In the genomic region with DNA sequence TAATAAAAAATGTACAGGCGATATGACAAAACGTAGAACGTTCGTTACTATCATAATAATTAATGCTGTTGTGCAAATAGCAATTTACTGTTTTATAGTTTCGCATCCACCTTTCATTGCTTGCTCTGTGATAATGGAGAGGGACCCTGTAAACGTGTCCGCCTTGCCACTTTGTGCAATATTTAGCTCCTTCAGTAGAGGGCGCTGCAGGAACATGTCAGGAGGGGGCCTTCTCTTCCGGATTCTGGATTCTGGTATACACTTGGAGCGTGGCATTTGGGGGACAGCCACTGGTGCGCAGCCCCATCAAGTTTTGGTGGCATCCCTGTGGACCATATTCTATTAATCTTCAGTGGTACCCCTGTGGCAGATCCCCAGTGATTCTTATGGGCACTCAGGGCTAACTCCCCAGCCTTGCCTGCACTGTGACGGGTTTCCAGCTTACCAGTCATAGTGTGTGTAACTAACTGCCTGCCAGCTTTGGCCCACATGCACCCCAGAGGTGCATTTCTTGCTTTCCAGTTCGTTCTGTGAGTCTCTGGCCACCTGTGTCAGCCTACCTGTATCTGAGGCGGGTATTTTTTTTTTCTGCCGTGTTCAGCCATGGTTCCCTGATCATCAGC, we compare ENCODE assay signal across 8 cellular contexts.
DNase-seq lines count a peak whose midpoint lies in the region; ATAC-seq and TF ChIP-seq lines count a peak whose summit lies in the region.

No MANE protein-coding gene starts in this region.

- intact Hi-C loops in PC-3 (cut with micrococcal nuclease) = no loop called here

- H3K4me1 ChIP-seq in PC-3 (ENCODE audit: insufficient read depth, low read length) = no peaks in the 10 kb centered on the region
- H3K4me1 ChIP-seq in hepatocyte (ENCODE audit: insufficient read depth) = peaks cover 12% of the 10 kb centered on the region

- H3K9me3 ChIP-seq in PC-3 (ENCODE audit: low read length) = no peaks in the 10 kb centered on the region
- H3K9me3 ChIP-seq in hepatocyte (ENCODE audit: low read depth) = no peaks in the 10 kb centered on the region

- TF ChIP-seq CTCF in PC-3 (conservative IDR thresholded peaks at IDR 0.05; ENCODE audit: low read depth, low read length) (peak; percentile 58), hepatocyte (IDR thresholded peaks at IDR 0.05; ENCODE audit: poor library complexity) (peak; percentile 32)

- no peak overlapping the region for H3K4me2 ChIP-seq in PC-3 (ENCODE audit: low read length)
- H3K4me2 ChIP-seq in hepatocyte = no peak overlapping the region

- BruUV-seq in PC-3 (replicated peaks; lab: Mats Ljungman, UMichigan) = no TSS peak

- H3K27ac ChIP-seq in PC-3 (ENCODE audit: low read length) = no peak overlapping the region
- H3K27ac ChIP-seq in hepatocyte = no peak overlapping the region

- H3K9ac ChIP-seq in PC-3 (ENCODE audit: low read length) = no peak overlapping the region

- no peaks in the 10 kb centered on the region for H3F3A ChIP-seq in PC-3 (ENCODE audit: low read length, unreplicated experiment)

- no peaks in the 10 kb centered on the region for H4K20me1 ChIP-seq in PC-3 (ENCODE audit: low read length)
- H4K20me1 ChIP-seq in hepatocyte (ENCODE audit: insufficient read depth, poor library complexity, severe bottlenecking) = no peaks in the 10 kb centered on the region

- H3K27me3 ChIP-seq in PC-3 (ENCODE audit: low read length) (peaks cover 7% of the 10 kb centered on the region), hepatocyte (no peaks in the 10 kb centered on the region)

- POLR2A ChIA-PET in PC-3 (lab: Charles Lee; ENCODE audit: unreplicated experiment) = no interaction called here

- H3K79me2 ChIP-seq in PC-3 (ENCODE audit: low read length) (no peaks in the 10 kb centered on the region), hepatocyte (no peaks in the 10 kb centered on the region)

- no peaks in the 10 kb centered on the region for H3K36me3 ChIP-seq in PC-3 (ENCODE audit: low read depth, low read length)
- H3K36me3 ChIP-seq in hepatocyte (replicated peaks; ENCODE audit: insufficient read depth, low read depth) = no peaks in the 10 kb centered on the region

- DNase-seq in CMK (ENCODE audit: low read depth) (peak; percentile 36), PC-3 (peak; percentile 28), hepatocyte (ENCODE audit: low spot score) (peak; percentile 25), NCI-H2029 (lab: John Stamatoyannopoulos, UW) (no peak), middle frontal gyrus (ENCODE audit: extremely low spot score, low spot score) (no peak), NCI-H2081 (lab: John Stamatoyannopoulos, UW) (no peak)

- H3K4me3 ChIP-seq in PC-3 (ENCODE audit: low read length) = no peak overlapping the region
- H3K4me3 ChIP-seq in hepatocyte = no peak overlapping the region

- WGBS in hepatocyte (ENCODE audit: low lambda C conversion rate, missing lambda C conversion rate) = 76% methylated on average over 15 of the region's 15 CpGs

- CTCF ChIA-PET in PC-3 (lab: Charles Lee) = no interaction called here

- no peaks in the 10 kb centered on the region for H3K9me2 ChIP-seq in PC-3 (replicated peaks; ENCODE audit: low read length)
- no peaks in the 10 kb centered on the region for H3K9me2 ChIP-seq in hepatocyte (replicated peaks; ENCODE audit: insufficient read depth)

- ATAC-seq in GM19351 (IDR thresholded peaks at IDR 0.05; ENCODE audit: unreplicated experiment) = peak; percentile 75
- ATAC-seq in PC-3 = no peak
- no peak for ATAC-seq in HG03280 (IDR thresholded peaks at IDR 0.05; ENCODE audit: unreplicated experiment)

- H2AFZ ChIP-seq in PC-3 (ENCODE audit: low read length) (no peak overlapping the region), hepatocyte (no peak overlapping the region)

Comparison
In these comparisons a context has a peak if more than half of its experiments do, and no peak if none do; other contexts are left out.
1. DNase-seq: peak in CMK (single experiment), PC-3 (single experiment) and hepatocyte (single experiment); none in NCI-H2029 (single experiment), middle frontal gyrus (single experiment) and NCI-H2081 (0 of 2).